Comparison of ENCODE assay signal across 18 cellular contexts in genomic region chr9:90290716-90291485, GRCh38.
"Had no signal": no experiment of that assay in that cellular context is flagged by ENCODE, and none has a peak within 500 bp of the region (broad histone marks: within the 10 kb centered on the region; RNA-seq: fewer than 3 reads in every experiment).

No MANE protein-coding gene starts in this region.

- H3K27me3 Mint-ChIP-seq: type B pancreatic cell had no signal

- DNase-seq: activated CD4-positive, alpha-beta memory T cell treated with anti-CD3 and anti-CD28 coated beads, Interleukin-2, amount 10 ng/mL, durations not matched to agents 7 days and 5 days; activated CD4-positive, alpha-beta T cell treated with anti-CD3 and anti-CD28 coated beads for 4 hours; activated effector memory CD4-positive, alpha-beta T cell treated with Interleukin-2 at 50 U/mL for 16 hours; activated naive CD4-positive, alpha-beta T cell treated with anti-CD3 and anti-CD28 coated beads, Interleukin-2, amount 50 U/mL, for 16 hours; activated T-cell treated with anti-CD3 and anti-CD28 coated beads, Interleukin-2, amount 50 U/mL, for 4 hours; cerebellar nuclear complex; dermis blood vessel endothelial cell; endodermal cell; heart left ventricle; right lobe of liver; stimulated activated naive CD8-positive, alpha-beta T cell treated with anti-CD3 and anti-CD28 coated beads, Interleukin-15, Interleukin-2, amounts not matched to agents 100 U/mL and 50 U/mL, for 24 hours; T-cell; T1000 had no signal

- H3K36me3 ChIP-seq: heart left ventricle, right lobe of liver had no signal

- H3K4me3 Mint-ChIP-seq: activated CD4-positive, alpha-beta memory T cell treated with anti-CD3 and anti-CD28 coated beads, Interleukin-2, amount 10 ng/mL, durations not matched to agents 7 days and 5 days; activated T-cell treated with anti-CD3 and anti-CD28 coated beads, Interleukin-2, amount 50 U/mL, for 4 hours; endodermal cell; neural crest cell; T-cell; type B pancreatic cell; WTC11 had no signal

- ATAC-seq: activated T-cell treated with anti-CD3 and anti-CD28 coated beads, Interleukin-2, amount 50 U/mL, for 4 hours; heart left ventricle; right lobe of liver; stimulated activated naive CD8-positive, alpha-beta T cell treated with anti-CD3 and anti-CD28 coated beads, Interleukin-15, Interleukin-2, amounts not matched to agents 100 U/mL and 50 U/mL, for 24 hours; T-cell; WTC11 had no signal

- H3K4me1 ChIP-seq: heart left ventricle, right lobe of liver had no signal

- H3K4me1 Mint-ChIP-seq: endodermal cell, neural crest cell, WTC11 had no signal

- H3K4me3 ChIP-seq: heart left ventricle, right lobe of liver, SK-N-MC had no signal

- H3K27ac ChIP-seq: heart left ventricle, right lobe of liver, SK-N-MC had no signal

- H3K27ac Mint-ChIP-seq: activated CD4-positive, alpha-beta memory T cell treated with anti-CD3 and anti-CD28 coated beads, Interleukin-2, amount 10 ng/mL, durations not matched to agents 7 days and 5 days; endodermal cell; T-cell; type B pancreatic cell; WTC11 had no signal

- FAIRE-seq: frontal cortex had no signal

- H3K9me3 ChIP-seq: heart left ventricle, right lobe of liver had no signal

- H3K36me3 Mint-ChIP-seq: T-cell, type B pancreatic cell, WTC11 had no signal

- H3K9me3 Mint-ChIP-seq: activated CD4-positive, alpha-beta memory T cell treated with anti-CD3 and anti-CD28 coated beads, Interleukin-2, amount 10 ng/mL, durations not matched to agents 7 days and 5 days; activated T-cell treated with anti-CD3 and anti-CD28 coated beads, Interleukin-2, amount 50 U/mL, for 4 hours; neural crest cell; T-cell; type B pancreatic cell had no signal
